Comparison of ENCODE assay signal across 18 cellular contexts in genomic region chr17:28700830-28701492, GRCh38. TPM values are rescaled to one million over a fixed set of nuclear protein-coding genes. Genes with fewer than 3 reads are reported as not detected.
DNase-seq lines count a peak whose midpoint lies in the region; ATAC-seq and TF ChIP-seq lines count a peak whose summit lies in the region.
"Had no signal": no experiment of that assay in that cellular context is flagged by ENCODE, and none has a peak within 500 bp of the region (broad histone marks: within the 10 kb centered on the region; RNA-seq: fewer than 3 reads in every experiment).

No MANE protein-coding gene starts in this region.

- ATAC-seq in CD4-positive, CD25-positive, alpha-beta regulatory T cell (ENCODE audit: low read depth in 2 of 2): no peak
- ATAC-seq in central memory CD8-positive, alpha-beta T cell (replicated peaks; ENCODE audit: extremely low read depth, poor library complexity, severe bottlenecking): no peak
- ATAC-seq in GM21381 (IDR thresholded peaks at IDR 0.05; ENCODE audit: unreplicated experiment): no peak
- ATAC-seq: pancreas had no signal

- TF ChIP-seq CTCF in prostate gland (IDR thresholded peaks at IDR 0.05): no peak

- H3K4me3 ChIP-seq in CD4-positive, CD25-positive, alpha-beta regulatory T cell (ENCODE audit: low read depth, low read length): no peak overlapping the region
- H3K4me3 ChIP-seq in prostate gland: no peak overlapping the region
- H3K4me3 ChIP-seq in CD4-positive, alpha-beta memory T cell (ENCODE audit: low read length in 2 of 2): no peak overlapping the region
- H3K4me3 ChIP-seq: pancreas, Peyer's patch had no signal

- no peak for TF ChIP-seq POLR2A in prostate gland (IDR thresholded peaks at IDR 0.05)

- H3K27ac ChIP-seq in CD4-positive, CD25-positive, alpha-beta regulatory T cell (ENCODE audit: insufficient read depth, low read length, poor library complexity, severe bottlenecking): no peak overlapping the region
- H3K27ac ChIP-seq in prostate gland: no peak overlapping the region
- no peak overlapping the region for H3K27ac ChIP-seq in CD4-positive, alpha-beta memory T cell (ENCODE audit: low read depth, low read length)
- H3K27ac ChIP-seq: pancreas had no signal

- no peaks in the 10 kb centered on the region for H3K4me1 ChIP-seq in CD4-positive, CD25-positive, alpha-beta regulatory T cell (ENCODE audit: control insufficient read depth, insufficient read depth, low read length, poor library complexity, severe bottlenecking)
- H3K4me1 ChIP-seq in prostate gland (replicated peaks): no peaks in the 10 kb centered on the region
- H3K4me1 ChIP-seq in CD4-positive, alpha-beta memory T cell (ENCODE audit: insufficient read depth, low read length): no peaks in the 10 kb centered on the region
- H3K4me1 ChIP-seq: pancreas had no signal

- no peaks in the 10 kb centered on the region for H3K27me3 Mint-ChIP-seq in CD4-positive, CD25-positive, alpha-beta regulatory T cell
- no peaks in the 10 kb centered on the region for H3K27me3 Mint-ChIP-seq in central memory CD8-positive, alpha-beta T cell
- no peaks in the 10 kb centered on the region for H3K27me3 Mint-ChIP-seq in CD4-positive, alpha-beta memory T cell
- H3K27me3 Mint-ChIP-seq: activated naive CD8-positive, alpha-beta T cell treated with anti-CD3 and anti-CD28 coated beads for 36 hours had no signal

- H3K27me3 ChIP-seq in CD4-positive, CD25-positive, alpha-beta regulatory T cell (ENCODE audit: control insufficient read depth, insufficient read depth, low read length): no peaks in the 10 kb centered on the region
- no peaks in the 10 kb centered on the region for H3K27me3 ChIP-seq in prostate gland (replicated peaks; ENCODE audit: insufficient read depth)
- no peaks in the 10 kb centered on the region for H3K27me3 ChIP-seq in CD4-positive, alpha-beta memory T cell (ENCODE audit: insufficient read depth, low read length)
- H3K27me3 ChIP-seq: pancreas, Peyer's patch had no signal

- peaks cover 67% of the 10 kb centered on the region for H3K36me3 ChIP-seq in CD4-positive, CD25-positive, alpha-beta regulatory T cell (ENCODE audit: control insufficient read depth, insufficient read depth, low read length)
- H3K36me3 ChIP-seq in prostate gland: peaks cover 37 to 38% of the 10 kb centered on the region in 2 donors
- H3K36me3 ChIP-seq in CD4-positive, alpha-beta memory T cell (ENCODE audit: insufficient read depth, low read length): peaks cover 72% of the 10 kb centered on the region

- H3K9me3 Mint-ChIP-seq in CD4-positive, CD25-positive, alpha-beta regulatory T cell: peaks cover 0 to 2% (median 0%) of the 10 kb centered on the region in 7 donors
- no peaks in the 10 kb centered on the region for H3K9me3 Mint-ChIP-seq in central memory CD8-positive, alpha-beta T cell
- no peaks in the 10 kb centered on the region for H3K9me3 Mint-ChIP-seq in CD4-positive, alpha-beta memory T cell
- H3K9me3 Mint-ChIP-seq: activated naive CD8-positive, alpha-beta T cell treated with anti-CD3 and anti-CD28 coated beads for 36 hours had no signal

- H3K27ac Mint-ChIP-seq in CD4-positive, CD25-positive, alpha-beta regulatory T cell: peak overlapping the region in 2 of 3 donors; percentile 20 to 76
- peak overlapping the region; percentile 32 for H3K27ac Mint-ChIP-seq in central memory CD8-positive, alpha-beta T cell (ENCODE audit: low read depth)
- no peak overlapping the region for H3K27ac Mint-ChIP-seq in CD4-positive, alpha-beta memory T cell

- H3K4me3 Mint-ChIP-seq in CD4-positive, CD25-positive, alpha-beta regulatory T cell: no peak overlapping the region
- no peak overlapping the region for H3K4me3 Mint-ChIP-seq in central memory CD8-positive, alpha-beta T cell
- no peak overlapping the region for H3K4me3 Mint-ChIP-seq in CD4-positive, alpha-beta memory T cell
- H3K4me3 Mint-ChIP-seq: activated naive CD8-positive, alpha-beta T cell treated with anti-CD3 and anti-CD28 coated beads for 36 hours had no signal

- no peak for DNase-seq in CD4-positive, CD25-positive, alpha-beta regulatory T cell
- DNase-seq in NCI-H510A (lab: John Stamatoyannopoulos, UW) (peak; percentile 76), prostate gland (ENCODE audit: low spot score) (no peak)
- DNase-seq in central memory CD8-positive, alpha-beta T cell (ENCODE audit: low spot score in 2 of 2): no peak
- DNase-seq in CD4-positive, alpha-beta memory T cell: no peak
- DNase-seq: activated CD4-positive, alpha-beta T cell treated with anti-CD3 and anti-CD28 coated beads, Interleukin-2, amount 50 U/mL, for 1 hour; activated naive CD8-positive, alpha-beta T cell treated with anti-CD3 and anti-CD28 coated beads for 36 hours; effector memory CD4-positive, alpha-beta T cell; EL; HCEC 1CT; Karpas-422; mammary epithelial cell; NCI-H1105; NCI-H748 treated with DMSO at 0.1 percent for 48 hours; pancreas; Peyer's patch; stimulated activated CD4-positive, alpha-beta T cell treated with anti-CD3 and anti-CD28 coated beads, Interleukin-2, amount 100 ng/mL, for 48 hours had no signal

- CTCF ChIA-PET in CD4-positive, alpha-beta memory T cell (lab: Charles Lee; ENCODE audit: partially characterized antibody): no interaction called here

- POLR2A ChIA-PET in CD4-positive, alpha-beta memory T cell (lab: Charles Lee; ENCODE audit: partially characterized antibody): interaction anchor here (1.4 to 2.2 kb wide), 2 partner anchors 10 to 19 kb away, joined by 3 to 14 read pairs; partner anchors contain the start of genes PROCA1 and RPL23A

- WGBS in prostate gland: 87% methylated on average over 10 of the region's 10 CpGs

- no peaks in the 10 kb centered on the region for H3K9me3 ChIP-seq in CD4-positive, CD25-positive, alpha-beta regulatory T cell (ENCODE audit: control insufficient read depth in 2 of 2, low read length in 2 of 2)
- H3K9me3 ChIP-seq in prostate gland: no peaks in the 10 kb centered on the region
- no peaks in the 10 kb centered on the region for H3K9me3 ChIP-seq in CD4-positive, alpha-beta memory T cell (ENCODE audit: control insufficient read depth in 1 of 2, low read length in 2 of 2)
- H3K9me3 ChIP-seq: pancreas, Peyer's patch had no signal

- intact Hi-C loops in prostate gland (cut with DNase I): no loop called here
- intact Hi-C loops in CD4-positive, alpha-beta memory T cell (cut with micrococcal nuclease): no loop called here

- H3K4me1 Mint-ChIP-seq in CD4-positive, CD25-positive, alpha-beta regulatory T cell: peaks cover 0 to 3% (median 0%) of the 10 kb centered on the region in 4 donors
- no peaks in the 10 kb centered on the region for H3K4me1 Mint-ChIP-seq in central memory CD8-positive, alpha-beta T cell
- no peaks in the 10 kb centered on the region for H3K4me1 Mint-ChIP-seq in CD4-positive, alpha-beta memory T cell
- H3K4me1 Mint-ChIP-seq: activated naive CD8-positive, alpha-beta T cell treated with anti-CD3 and anti-CD28 coated beads for 36 hours had no signal

- H3K36me3 Mint-ChIP-seq in CD4-positive, CD25-positive, alpha-beta regulatory T cell: peaks cover 36% of the 10 kb centered on the region
- H3K36me3 Mint-ChIP-seq in central memory CD8-positive, alpha-beta T cell (ENCODE audit: insufficient read depth): peaks cover 48% of the 10 kb centered on the region
- H3K36me3 Mint-ChIP-seq in CD4-positive, alpha-beta memory T cell: peaks cover 60 to 71% of the 10 kb centered on the region in 2 donors

RNA-seq across cellular contexts. Expression of gene PROCA1, which starts 10.7 kb away (rescaled TPM):
- total RNA-seq in CD4-positive, CD25-positive, alpha-beta regulatory T cell: 5.3 TPM
- polyA plus RNA-seq in CD4-positive, CD25-positive, alpha-beta regulatory T cell: under 1 TPM in 3 of 4 donors, not detected in 1; 0.37 to 0.67 (median 0.63) TPM
- total RNA-seq in prostate gland: 1 to 10 TPM; 1.9 to 9.4 TPM
- 10 to 100 TPM; 14.3 to 17.4 TPM for total RNA-seq in CD4-positive, alpha-beta memory T cell
- polyA plus RNA-seq in CD4-positive, alpha-beta memory T cell: 1 to 10 TPM in 1 of 2 donors, under 1 TPM in 1; 0.12 to 1.4 TPM

RNA-seq across cellular contexts. Expression of gene RAB34, which starts 16.7 kb away (rescaled TPM):
- total RNA-seq in CD4-positive, CD25-positive, alpha-beta regulatory T cell: 4.0 TPM
- polyA plus RNA-seq in CD4-positive, CD25-positive, alpha-beta regulatory T cell: 10 to 100 TPM in 1 of 4 donors, 1 to 10 TPM in 3; 6.6 to 11.5 (median 6.9) TPM
- total RNA-seq in prostate gland: 100 to 1,000 TPM; 165 to 181 TPM
- 1 to 10 TPM; 4.0 to 6.3 TPM for total RNA-seq in CD4-positive, alpha-beta memory T cell
- polyA plus RNA-seq in CD4-positive, alpha-beta memory T cell: 1 to 10 TPM; 3.0 to 8.7 TPM

RNA-seq across cellular contexts. Expression of gene RPL23A, which starts 18.8 kb away (rescaled TPM):
- total RNA-seq in CD4-positive, CD25-positive, alpha-beta regulatory T cell: 2,050 TPM
- 1,000 to 10,000 TPM; 4,206 to 5,707 (median 4,669) TPM for polyA plus RNA-seq in CD4-positive, CD25-positive, alpha-beta regulatory T cell
- 100 to 1,000 TPM; 417 to 657 TPM for total RNA-seq in prostate gland
- total RNA-seq in CD4-positive, alpha-beta memory T cell: 1,000 to 10,000 TPM; 3,285 to 3,424 TPM
- polyA plus RNA-seq in CD4-positive, alpha-beta memory T cell: 1,000 to 10,000 TPM; 5,402 to 5,583 TPM

RNA-seq across cellular contexts. Expression of gene TLCD1, which starts 25.1 kb away (rescaled TPM):
- 1.3 TPM for total RNA-seq in CD4-positive, CD25-positive, alpha-beta regulatory T cell
- polyA plus RNA-seq in CD4-positive, CD25-positive, alpha-beta regulatory T cell: not detected
- 10 to 100 TPM in 1 of 2 donors, 1 to 10 TPM in 1; 5.3 to 19.6 TPM for total RNA-seq in prostate gland
- total RNA-seq in CD4-positive, alpha-beta memory T cell: 1 to 10 TPM; 1.0 to 2.2 TPM
- under 1 TPM in 1 of 2 donors, not detected in 1; 0.52 TPM for polyA plus RNA-seq in CD4-positive, alpha-beta memory T cell

RNA-seq across cellular contexts. Expression of gene NEK8, which starts 27.6 kb away (rescaled TPM):
- total RNA-seq in CD4-positive, CD25-positive, alpha-beta regulatory T cell: 7.5 TPM
- polyA plus RNA-seq in CD4-positive, CD25-positive, alpha-beta regulatory T cell: 1 to 10 TPM; 1.8 to 2.6 (median 2.0) TPM
- total RNA-seq in prostate gland: 10 to 100 TPM in 1 of 2 donors, 1 to 10 TPM in 1; 5.1 to 13.2 TPM
- total RNA-seq in CD4-positive, alpha-beta memory T cell: 10 to 100 TPM; 11.4 to 13.8 TPM
- polyA plus RNA-seq in CD4-positive, alpha-beta memory T cell: 1 to 10 TPM; 1.9 to 4.5 TPM

Comparison
In these comparisons a context has a peak if more than half of its experiments do, and no peak if none do; other contexts are left out.
1. H3K27ac Mint-ChIP-seq: peak in CD4-positive, CD25-positive, alpha-beta regulatory T cell (2 of 3) and central memory CD8-positive, alpha-beta T cell (single experiment); none in CD4-positive, alpha-beta memory T cell (0 of 7).
2. RNA of gene RAB34, which starts 16.7 kb away (total RNA-seq): 165 to 181 TPM in prostate gland; 4.0 to 6.3 TPM in CD4-positive, alpha-beta memory T cell and 4.0 TPM in CD4-positive, CD25-positive, alpha-beta regulatory T cell (single experiment); every median in the first group is over 10 times any median in the second.